ENCODE assay signal across 8 cellular contexts in the genomic region with DNA sequence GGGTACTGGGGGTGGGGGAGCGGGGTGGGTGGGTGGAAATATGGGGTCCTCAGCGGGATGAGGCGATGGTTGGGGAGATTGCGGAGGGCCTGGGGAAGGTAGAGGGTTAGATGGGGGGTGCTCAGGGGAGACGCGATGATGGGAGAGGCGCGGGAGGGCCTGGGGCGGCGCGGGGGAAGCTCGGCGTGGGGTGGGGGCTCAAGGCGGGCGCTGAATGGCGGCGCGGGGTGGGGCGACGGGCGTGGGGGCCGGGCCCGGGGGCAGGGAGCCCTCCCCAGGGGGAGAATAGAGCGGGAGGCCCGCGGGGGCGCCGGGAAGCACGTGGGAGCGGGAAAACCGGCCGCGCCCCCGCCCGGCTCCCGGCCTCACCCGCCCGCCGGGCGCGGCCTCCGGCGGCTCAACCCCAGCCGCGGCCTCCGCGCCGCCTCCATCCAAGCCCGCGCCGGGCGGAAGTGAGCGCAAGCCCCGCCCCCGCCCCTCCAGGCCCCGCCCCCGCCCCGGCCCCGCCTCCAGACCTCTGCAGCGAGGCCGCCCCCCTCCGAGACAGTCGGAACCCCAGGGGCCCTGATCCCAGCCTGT. TPM values are rescaled to one million over a fixed set of nuclear protein-coding genes. Genes with fewer than 3 reads are reported as not detected.
DNase-seq lines count a peak whose midpoint lies in the region; ATAC-seq and TF ChIP-seq lines count a peak whose summit lies in the region.

Gene FAAP20 (minus strand): TSS at position 454 of the 579 bp plus-strand sequence. CDS start 23 bp downstream, at position 431.

- in situ Hi-C loops in KBM-7 (cut with MboI; ENCODE audit: low pct_unique_long_range_greater_than_20kb, low sequenced_read_pairs), result loop anchor here (10.0 to 25.0 kb wide), 2 partner anchors 180 to 593 kb away; no protein-coding TSS in a partner anchor

- no peaks in the 10 kb centered on the region for H3K27me3 ChIP-seq in HUES64 (ENCODE audit: insufficient read depth, low read length)
- no peaks in the 10 kb centered on the region for H3K27me3 ChIP-seq in layer of hippocampus (ENCODE audit: control insufficient read depth, insufficient read depth, low read length)

- no peak for TF ChIP-seq CTCF in choroid plexus epithelial cell (conservative IDR thresholded peaks at IDR 0.05; ENCODE audit: low read depth, low read length)

- H3K36me3 ChIP-seq in HUES64 (ENCODE audit: insufficient read depth, low read length), result 0 out of 2 replicates have a peak, but pooled peaks cover 8% of the 10 kb centered on the region

- H3K4me1 ChIP-seq in HUES64 (ENCODE audit: insufficient read depth, low read length), result peaks cover 6% of the 10 kb centered on the region; the same call in 1 of the 2 replicates

- 2% methylated on average over 58 of the region's 63 CpGs for WGBS in HUES64

- H3K4me3 ChIP-seq in HUES64 (ENCODE audit: low read length) (peak within 1 kb of the TSS; percentile 70), choroid plexus epithelial cell (ENCODE audit: low read depth, low read length) (peak within 1 kb of the TSS; percentile 72)

- ATAC-seq in GM21526 (IDR thresholded peaks at IDR 0.05; ENCODE audit: low FRiP score, unreplicated experiment), result peak; percentile 39

- no peaks in the 10 kb centered on the region for H3K9me3 ChIP-seq in HUES64 (ENCODE audit: insufficient read depth, low read depth, low read length)

- H3K9ac ChIP-seq in HUES64 (ENCODE audit: low read depth, low read length), result peak within 1 kb of the TSS; percentile 73

- DNase-seq in GM03348 (ENCODE audit: low spot score), result peak; percentile 91
- DNase-seq in T-helper 9 cell, result peak; percentile 66
- peak; percentile 66 for DNase-seq in choroid plexus epithelial cell (ENCODE audit: low read depth)
- peak; percentile 57 to 69 for DNase-seq in stimulated activated CD4-positive, alpha-beta T cell treated with anti-CD3 and anti-CD28 coated beads, Interleukin-2, amount 100 ng/mL, for 48 hours
- no peak for DNase-seq in KBM-7

- H3K27ac ChIP-seq in HUES64 (ENCODE audit: low read depth, low read length) (peak within 1 kb of the TSS; percentile 91), layer of hippocampus (ENCODE audit: low read depth, low read length) (peak within 1 kb of the TSS; percentile 94)

RNA-seq across cellular contexts. Expression of gene FAAP20, which starts in this region (rescaled TPM):
- 76.8 TPM for polyA plus RNA-seq in HUES64 (2013, experiment 1 of 2)
- polyA plus RNA-seq in HUES64 (2013, experiment 2 of 2), result 80.1 TPM
